In the genomic region with DNA sequence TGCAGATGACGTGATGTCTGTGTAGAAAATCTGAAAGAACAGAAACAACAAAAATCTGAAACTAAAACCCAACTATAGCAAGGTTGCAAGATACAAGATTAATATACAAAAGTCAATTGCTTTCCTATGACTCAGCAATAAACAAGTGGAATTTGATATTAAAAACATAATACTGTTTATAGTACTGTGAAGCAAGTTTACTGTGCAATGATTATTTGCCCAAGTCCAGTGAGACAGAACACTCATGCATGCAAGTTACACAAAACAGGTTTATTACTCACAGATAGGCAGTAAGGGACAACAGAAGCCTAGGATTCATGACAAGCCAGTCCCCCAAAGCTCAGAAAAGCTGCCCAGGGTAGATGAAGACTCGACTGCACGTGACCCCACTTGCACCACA, we compare ENCODE assay signal across 15 cellular contexts.
"Had no signal": no experiment of that assay in that cellular context is flagged by ENCODE, and none has a peak within 500 bp of the region (broad histone marks: within the 10 kb centered on the region; RNA-seq: fewer than 3 reads in every experiment).

No MANE protein-coding gene starts in this region.

- ATAC-seq: activated naive CD8-positive, alpha-beta T cell treated with anti-CD3 and anti-CD28 coated beads, Interleukin-2, amount 50 U/mL, for 24 hours; activated T-cell treated with anti-CD3 and anti-CD28 coated beads, Interleukin-2, amount 50 U/mL, for 72 hours; left lobe of liver; sciatic nerve had no signal

- H3K27ac ChIP-seq: colonic mucosa had no signal

- H3K36me3 Mint-ChIP-seq: memory B cell had no signal

- H3K27ac Mint-ChIP-seq: activated CD4-positive, alpha-beta memory T cell treated with anti-CD3 and anti-CD28 coated beads, Interleukin-2, amount 10 ng/mL, durations not matched to agents 7 days and 5 days; activated naive CD8-positive, alpha-beta T cell treated with anti-CD3 and anti-CD28 coated beads, Interleukin-2, amount 50 U/mL, for 24 hours; activated T-cell treated with anti-CD3 and anti-CD28 coated beads, Interleukin-2, amount 50 U/mL, for 72 hours; memory B cell had no signal

- H3K27me3 ChIP-seq: colonic mucosa had no signal

- H3K36me3 ChIP-seq: colonic mucosa had no signal

- H3K4me3 ChIP-seq: colonic mucosa had no signal

- DNase-seq: activated CD4-positive, alpha-beta memory T cell treated with anti-CD3 and anti-CD28 coated beads, Interleukin-2, amount 10 ng/mL, durations not matched to agents 7 days and 5 days; activated CD4-positive, alpha-beta T cell treated with anti-CD3 and anti-CD28 coated beads for 1 hour; activated naive CD8-positive, alpha-beta T cell treated with anti-CD3 and anti-CD28 coated beads, Interleukin-2, amount 50 U/mL, for 24 hours; activated T-cell treated with anti-CD3 and anti-CD28 coated beads, Interleukin-2, amount 50 U/mL, for 72 hours; colonic mucosa; effector CD4-positive, alpha-beta T cell; foreskin fibroblast; islet precursor cell; stimulated activated CD4-positive, alpha-beta T cell treated with anti-CD3 and anti-CD28 coated beads, Interleukin-12 subunit alpha, Interleukin-12 subunit beta, amount 100 ng/mL, for 4 hours; stimulated activated naive CD4-positive, alpha-beta T cell; T-helper 9 cell had no signal

- H3K9me3 ChIP-seq: colonic mucosa had no signal

- H3K4me1 Mint-ChIP-seq: memory B cell had no signal

- H3K4me1 ChIP-seq: colonic mucosa had no signal

- H3K4me3 Mint-ChIP-seq: activated CD4-positive, alpha-beta memory T cell treated with anti-CD3 and anti-CD28 coated beads, Interleukin-2, amount 10 ng/mL, durations not matched to agents 7 days and 5 days; activated naive CD8-positive, alpha-beta T cell treated with anti-CD3 and anti-CD28 coated beads, Interleukin-2, amount 50 U/mL, for 24 hours; activated T-cell treated with anti-CD3 and anti-CD28 coated beads, Interleukin-2, amount 50 U/mL, for 72 hours; memory B cell; nephron had no signal

- H3K9me3 Mint-ChIP-seq: activated CD4-positive, alpha-beta memory T cell treated with anti-CD3 and anti-CD28 coated beads, Interleukin-2, amount 10 ng/mL, durations not matched to agents 7 days and 5 days; activated naive CD8-positive, alpha-beta T cell treated with anti-CD3 and anti-CD28 coated beads, Interleukin-2, amount 50 U/mL, for 24 hours; activated T-cell treated with anti-CD3 and anti-CD28 coated beads, Interleukin-2, amount 50 U/mL, for 72 hours; memory B cell had no signal
